ENCODE assay signal across 1 cellular context in genomic region chr11:20162340-20162739, GRCh38.
TF ChIP-seq lines count a peak whose summit lies in the region.

No MANE protein-coding gene starts in this region.

TF ChIP-seq in H1, 55 proteins besides CTCF, POLR2A, EP300 and RAD21 (continued from another document):
- TF ChIP-seq NANOG (IDR thresholded peaks at IDR 0.05; ENCODE audit: insufficient read depth, low read depth, low read length, poor library complexity, severe bottlenecking): no peak
- no peak for TF ChIP-seq USF2 (IDR thresholded peaks at IDR 0.05; ENCODE audit: low read length)
- TF ChIP-seq E2F6 (IDR thresholded peaks at IDR 0.05): no peak
- no peak for TF ChIP-seq ZNF274 (IDR thresholded peaks at IDR 0.05; ENCODE audit: borderline replicate concordance, extremely low read depth, low read length)
- peak; percentile 23 for TF ChIP-seq RNF2 (IDR thresholded peaks at IDR 0.05; ENCODE audit: borderline replicate concordance, low read depth, low read length, missing control alignments, poor library complexity, severe bottlenecking)
